ENCODE assay signal across 25 cellular contexts in genomic region chr2:65019010-65019409, GRCh38. TPM values are rescaled to one million over a fixed set of nuclear protein-coding genes. Genes with fewer than 3 reads are reported as not detected.
DNase-seq lines count a peak whose midpoint lies in the region; ATAC-seq and TF ChIP-seq lines count a peak whose summit lies in the region.
"Had no signal": no experiment of that assay in that cellular context is flagged by ENCODE, and none has a peak within 500 bp of the region (broad histone marks: within the 10 kb centered on the region; RNA-seq: fewer than 3 reads in every experiment).

No MANE protein-coding gene starts in this region.

- H3K36me3 Mint-ChIP-seq in activated CD8-positive, alpha-beta T cell treated with anti-CD3 and anti-CD28 coated beads, Interleukin-2, amount 10 ng/mL, durations not matched to agents 7 days and 5 days (ENCODE audit: low read depth): peaks cover 79% of the 10 kb centered on the region
- peaks cover 39% of the 10 kb centered on the region for H3K36me3 Mint-ChIP-seq in activated CD8-positive, alpha-beta T cell treated with anti-CD3 and anti-CD28 coated beads for 36 hours (ENCODE audit: low read depth)
- H3K36me3 Mint-ChIP-seq in dendritic cell treated with granulocyte-macrophage colony-stimulating factor and Interleukin-4, amounts not matched to agents 40 ng/mL and 50 ng/mL, for 4 days (ENCODE audit: low read depth): peaks cover 79% of the 10 kb centered on the region
- H3K36me3 Mint-ChIP-seq in stimulated activated naive B cell treated with anti-CD40 and anti-IgM and Interleukin-4, amounts not matched to agents 10 μg/mL and 1 μg/mL and 100 μg/mL, for 72 hours: peaks cover 79 to 90% of the 10 kb centered on the region in 2 donors

- H3K27ac ChIP-seq in neutrophil: peak overlapping the region; percentile 93
- H3K27ac ChIP-seq: 22Rv1, KMS-11 had no signal

- no peak for TF ChIP-seq CTCF in activated CD8-positive, alpha-beta T cell treated with anti-CD3 and anti-CD28 coated beads for 36 hours (IDR thresholded peaks at IDR 0.05)
- no peak for TF ChIP-seq CTCF in neutrophil (IDR thresholded peaks at IDR 0.05)

- CTCF ChIA-PET in activated CD8-positive, alpha-beta T cell treated with anti-CD3 and anti-CD28 coated beads, Interleukin-2, amount 10 ng/mL, durations not matched to agents 7 days and 5 days (lab: Charles Lee): interaction anchor here (2.0 kb wide), 1 partner anchor 100 kb away, joined by 12 read pairs; no protein-coding TSS in a partner anchor
- CTCF ChIA-PET in activated CD8-positive, alpha-beta T cell treated with anti-CD3 and anti-CD28 coated beads for 36 hours (lab: Charles Lee): interaction anchor here (1.5 kb wide), 1 partner anchor 11 kb away, joined by 5 read pairs; no protein-coding TSS in a partner anchor

- H3K27me3 ChIP-seq in neutrophil: no peaks in the 10 kb centered on the region

- H3K9me3 Mint-ChIP-seq in activated CD8-positive, alpha-beta T cell treated with anti-CD3 and anti-CD28 coated beads, Interleukin-2, amount 10 ng/mL, durations not matched to agents 7 days and 5 days (ENCODE audit: insufficient read depth): no peaks in the 10 kb centered on the region
- H3K9me3 Mint-ChIP-seq in activated CD8-positive, alpha-beta T cell treated with anti-CD3 and anti-CD28 coated beads for 36 hours: no peaks in the 10 kb centered on the region
- H3K9me3 Mint-ChIP-seq in dendritic cell treated with granulocyte-macrophage colony-stimulating factor and Interleukin-4, amounts not matched to agents 40 ng/mL and 50 ng/mL, for 4 days: no peaks in the 10 kb centered on the region
- H3K9me3 Mint-ChIP-seq in stimulated activated naive B cell treated with anti-CD40 and anti-IgM and Interleukin-4, amounts not matched to agents 10 μg/mL and 1 μg/mL and 100 μg/mL, for 72 hours: peaks cover 0 to 2% of the 10 kb centered on the region in 2 donors
- H3K9me3 Mint-ChIP-seq: CD4-positive, CD25-positive, alpha-beta regulatory T cell had no signal

- H3K4me1 Mint-ChIP-seq in activated CD8-positive, alpha-beta T cell treated with anti-CD3 and anti-CD28 coated beads, Interleukin-2, amount 10 ng/mL, durations not matched to agents 7 days and 5 days (ENCODE audit: low read depth): peaks cover 10% of the 10 kb centered on the region
- no peaks in the 10 kb centered on the region for H3K4me1 Mint-ChIP-seq in activated CD8-positive, alpha-beta T cell treated with anti-CD3 and anti-CD28 coated beads for 36 hours (ENCODE audit: low read depth)
- H3K4me1 Mint-ChIP-seq in dendritic cell treated with granulocyte-macrophage colony-stimulating factor and Interleukin-4, amounts not matched to agents 40 ng/mL and 50 ng/mL, for 4 days (ENCODE audit: low read depth): peaks cover 64% of the 10 kb centered on the region
- peaks cover 54 to 87% of the 10 kb centered on the region in 2 donors for H3K4me1 Mint-ChIP-seq in stimulated activated naive B cell treated with anti-CD40 and anti-IgM and Interleukin-4, amounts not matched to agents 10 μg/mL and 1 μg/mL and 100 μg/mL, for 72 hours

- H3K36me3 ChIP-seq in neutrophil: peaks cover 4% of the 10 kb centered on the region

- H3K9me3 ChIP-seq in neutrophil: no peaks in the 10 kb centered on the region
- H3K9me3 ChIP-seq: HAP-1 had no signal

- peaks cover 29 to 30% of the 10 kb centered on the region in 2 experiments for H3K4me1 ChIP-seq in neutrophil (ENCODE audit: control insufficient read depth in 1 of 2, insufficient read depth in 1 of 2, low read depth in 1 of 2, low read length in 1 of 2)
- H3K4me1 ChIP-seq: HAP-1 had no signal

- POLR2A ChIA-PET in activated CD8-positive, alpha-beta T cell treated with anti-CD3 and anti-CD28 coated beads, Interleukin-2, amount 10 ng/mL, durations not matched to agents 7 days and 5 days (lab: Charles Lee): no interaction called here
- POLR2A ChIA-PET in activated CD8-positive, alpha-beta T cell treated with anti-CD3 and anti-CD28 coated beads for 36 hours (lab: Charles Lee): no interaction called here

- DNase-seq in activated CD8-positive, alpha-beta T cell treated with anti-CD3 and anti-CD28 coated beads, Interleukin-2, amount 10 ng/mL, durations not matched to agents 7 days and 5 days: no peak
- DNase-seq in activated CD8-positive, alpha-beta T cell treated with anti-CD3 and anti-CD28 coated beads for 36 hours: no peak
- no peak for DNase-seq in stimulated activated naive B cell treated with anti-CD40 and anti-IgM and Interleukin-4, amounts not matched to agents 10 μg/mL and 1 μg/mL and 100 μg/mL, for 72 hours
- no peak for DNase-seq in activated CD4-positive, alpha-beta T cell treated with anti-CD3 and anti-CD28 coated beads for 1 hour
- no peak for DNase-seq in HCEC 1CT
- DNase-seq in activated T-cell treated with anti-CD3 and anti-CD28 coated beads, Interleukin-2, amount 50 U/mL, for 1 hour: no peak
- DNase-seq: CD4-positive, CD25-positive, alpha-beta regulatory T cell; DMS153; DND-41; GOT3; IMR-90; NCI-H1092; NCI-H1417 treated with DMSO at 0.1 percent for 48 hours; NCI-H187 treated with DMSO at 0.1 percent for 48 hours; NCI-H446 treated with DMSO at 0.1 percent for 48 hours; NCI-H526; NCI-H82; SHP77 treated with DMSO at 0.1 percent for 48 hours had no signal

- H3K4me3 Mint-ChIP-seq in activated CD8-positive, alpha-beta T cell treated with anti-CD3 and anti-CD28 coated beads, Interleukin-2, amount 10 ng/mL, durations not matched to agents 7 days and 5 days: no peak overlapping the region
- H3K4me3 Mint-ChIP-seq in activated CD8-positive, alpha-beta T cell treated with anti-CD3 and anti-CD28 coated beads for 36 hours: no peak overlapping the region
- H3K4me3 Mint-ChIP-seq in dendritic cell treated with granulocyte-macrophage colony-stimulating factor and Interleukin-4, amounts not matched to agents 40 ng/mL and 50 ng/mL, for 4 days: no peak overlapping the region
- peak overlapping the region; percentile 59 to 77 for H3K4me3 Mint-ChIP-seq in stimulated activated naive B cell treated with anti-CD40 and anti-IgM and Interleukin-4, amounts not matched to agents 10 μg/mL and 1 μg/mL and 100 μg/mL, for 72 hours
- H3K4me3 Mint-ChIP-seq: B cell; CD4-positive, CD25-positive, alpha-beta regulatory T cell had no signal

- H3K27ac Mint-ChIP-seq in activated CD8-positive, alpha-beta T cell treated with anti-CD3 and anti-CD28 coated beads, Interleukin-2, amount 10 ng/mL, durations not matched to agents 7 days and 5 days: peak overlapping the region; percentile 61
- no peak overlapping the region for H3K27ac Mint-ChIP-seq in activated CD8-positive, alpha-beta T cell treated with anti-CD3 and anti-CD28 coated beads for 36 hours
- H3K27ac Mint-ChIP-seq in dendritic cell treated with granulocyte-macrophage colony-stimulating factor and Interleukin-4, amounts not matched to agents 40 ng/mL and 50 ng/mL, for 4 days: peak overlapping the region; percentile 93
- peak overlapping the region; percentile 96 for H3K27ac Mint-ChIP-seq in stimulated activated naive B cell treated with anti-CD40 and anti-IgM and Interleukin-4, amounts not matched to agents 10 μg/mL and 1 μg/mL and 100 μg/mL, for 72 hours

- ATAC-seq in activated CD8-positive, alpha-beta T cell treated with anti-CD3 and anti-CD28 coated beads, Interleukin-2, amount 10 ng/mL, durations not matched to agents 7 days and 5 days: no peak
- ATAC-seq in activated CD8-positive, alpha-beta T cell treated with anti-CD3 and anti-CD28 coated beads for 36 hours: no peak
- no peak for ATAC-seq in stimulated activated naive B cell treated with anti-CD40 and anti-IgM and Interleukin-4, amounts not matched to agents 10 μg/mL and 1 μg/mL and 100 μg/mL, for 72 hours (replicated peaks)

- intact Hi-C loops in activated CD8-positive, alpha-beta T cell treated with anti-CD3 and anti-CD28 coated beads for 36 hours (cut with micrococcal nuclease): no loop called here
- intact Hi-C loops in dendritic cell treated with granulocyte-macrophage colony-stimulating factor and Interleukin-4, amounts not matched to agents 40 ng/mL and 50 ng/mL, for 4 days (cut with micrococcal nuclease): loop anchor here (2.0 kb wide), 1 partner anchor 30 kb away; the partner anchor contains the start of gene SLC1A4

- H3K4me3 ChIP-seq in neutrophil (ENCODE audit: low read depth in 1 of 2, low read length in 1 of 2): peak overlapping the region in 1 of 2 experiments; percentile 68
- H3K4me3 ChIP-seq: HAP-1, SK-N-MC had no signal

- no peaks in the 10 kb centered on the region for H3K27me3 Mint-ChIP-seq in activated CD8-positive, alpha-beta T cell treated with anti-CD3 and anti-CD28 coated beads, Interleukin-2, amount 10 ng/mL, durations not matched to agents 7 days and 5 days (ENCODE audit: low read depth)
- H3K27me3 Mint-ChIP-seq in activated CD8-positive, alpha-beta T cell treated with anti-CD3 and anti-CD28 coated beads for 36 hours: no peaks in the 10 kb centered on the region
- no peaks in the 10 kb centered on the region for H3K27me3 Mint-ChIP-seq in dendritic cell treated with granulocyte-macrophage colony-stimulating factor and Interleukin-4, amounts not matched to agents 40 ng/mL and 50 ng/mL, for 4 days
- H3K27me3 Mint-ChIP-seq in stimulated activated naive B cell treated with anti-CD40 and anti-IgM and Interleukin-4, amounts not matched to agents 10 μg/mL and 1 μg/mL and 100 μg/mL, for 72 hours: no peaks in the 10 kb centered on the region
- H3K27me3 Mint-ChIP-seq: B cell; CD4-positive, CD25-positive, alpha-beta regulatory T cell had no signal

RNA-seq across cellular contexts. Expression of gene SLC1A4, which starts 29.8 kb away (rescaled TPM):
- total RNA-seq in activated CD8-positive, alpha-beta T cell treated with anti-CD3 and anti-CD28 coated beads, Interleukin-2, amount 10 ng/mL, durations not matched to agents 7 days and 5 days: 10 to 100 TPM; 48.8 to 50.1 TPM
- total RNA-seq in activated CD8-positive, alpha-beta T cell treated with anti-CD3 and anti-CD28 coated beads for 36 hours: 10 to 100 TPM; 14.6 to 14.9 TPM

RNA-seq across cellular contexts. Expression of gene CEP68, which starts 37.2 kb away (rescaled TPM):
- 1 to 10 TPM; 8.1 to 9.7 TPM for total RNA-seq in activated CD8-positive, alpha-beta T cell treated with anti-CD3 and anti-CD28 coated beads, Interleukin-2, amount 10 ng/mL, durations not matched to agents 7 days and 5 days
- total RNA-seq in activated CD8-positive, alpha-beta T cell treated with anti-CD3 and anti-CD28 coated beads for 36 hours: 1 to 10 TPM; 6.0 to 6.3 TPM

Comparison
In these comparisons a context has a peak if more than half of its experiments do, and no peak if none do; other contexts are left out.
1. H3K4me3 Mint-ChIP-seq: peak in stimulated activated naive B cell treated with anti-CD40 and anti-IgM and Interleukin-4, amounts not matched to agents 10 μg/mL and 1 μg/mL and 100 μg/mL, for 72 hours (2 of 2); none in activated CD8-positive, alpha-beta T cell treated with anti-CD3 and anti-CD28 coated beads, Interleukin-2, amount 10 ng/mL, durations not matched to agents 7 days and 5 days (single experiment), activated CD8-positive, alpha-beta T cell treated with anti-CD3 and anti-CD28 coated beads for 36 hours (single experiment) and dendritic cell treated with granulocyte-macrophage colony-stimulating factor and Interleukin-4, amounts not matched to agents 40 ng/mL and 50 ng/mL, for 4 days (single experiment).